ENCODE assay signal across 11 cellular contexts in the genomic region with DNA sequence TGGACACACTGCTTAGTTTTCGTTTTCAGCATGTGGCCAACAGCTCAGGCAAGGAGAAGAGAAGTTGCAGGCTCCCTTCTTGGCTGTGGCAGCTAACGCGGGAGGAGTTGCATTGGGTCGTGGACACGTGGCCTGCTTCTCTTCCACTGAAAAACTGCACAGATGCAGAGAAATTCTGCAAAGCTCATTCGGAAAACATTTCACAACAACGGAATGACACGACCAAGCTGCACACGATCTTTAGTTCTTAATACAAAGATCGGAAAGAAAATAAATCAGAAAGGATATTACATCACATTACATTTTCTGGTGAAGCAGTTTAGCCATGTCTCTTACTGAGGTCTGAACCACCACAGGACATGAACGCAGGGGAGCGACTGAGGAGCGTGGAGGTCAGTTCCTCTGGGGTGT.
DNase-seq lines count a peak whose midpoint lies in the region; ATAC-seq and TF ChIP-seq lines count a peak whose summit lies in the region.
"Had no signal": no experiment of that assay in that cellular context is flagged by ENCODE, and none has a peak within 500 bp of the region (broad histone marks: within the 10 kb centered on the region; RNA-seq: fewer than 3 reads in every experiment).

No MANE protein-coding gene starts in this region.

- CTCF ChIA-PET in activated CD8-positive, alpha-beta T cell treated with anti-CD3 and anti-CD28 coated beads, Interleukin-2, amount 10 ng/mL, durations not matched to agents 7 days and 5 days (lab: Charles Lee), result no interaction called here

- no peak for ATAC-seq in GM21381 (IDR thresholded peaks at IDR 0.05; ENCODE audit: unreplicated experiment)
- no peak for ATAC-seq in activated CD8-positive, alpha-beta T cell treated with anti-CD3 and anti-CD28 coated beads, Interleukin-2, amount 10 ng/mL, durations not matched to agents 7 days and 5 days
- ATAC-seq: GM23338 had no signal

- no peaks in the 10 kb centered on the region for H3K36me3 Mint-ChIP-seq in activated CD8-positive, alpha-beta T cell treated with anti-CD3 and anti-CD28 coated beads, Interleukin-2, amount 10 ng/mL, durations not matched to agents 7 days and 5 days (ENCODE audit: low read depth)

- TF ChIP-seq CTCF in AG10803 (conservative IDR thresholded peaks at IDR 0.05; ENCODE audit: low read length) (no peak), cardiac fibroblast (IDR thresholded peaks at IDR 0.05; ENCODE audit: low read depth, low read length) (no peak)

- H3K4me3 ChIP-seq in AG10803 (ENCODE audit: low read length), result peak overlapping the region; percentile 42
- peak overlapping the region in 1 of 2 donors; percentile 3 for H3K4me3 ChIP-seq in cardiac fibroblast (replicated peaks in 1 of 2; ENCODE audit: low read depth in 2 of 2, low read length in 2 of 2)
- no peak overlapping the region for H3K4me3 ChIP-seq in skeletal muscle cell (ENCODE audit: low read depth, low read length)
- H3K4me3 ChIP-seq: GM23338 had no signal

- POLR2A ChIA-PET in activated CD8-positive, alpha-beta T cell treated with anti-CD3 and anti-CD28 coated beads, Interleukin-2, amount 10 ng/mL, durations not matched to agents 7 days and 5 days (lab: Charles Lee), result no interaction called here

- no peaks in the 10 kb centered on the region for H3K27me3 Mint-ChIP-seq in activated CD8-positive, alpha-beta T cell treated with anti-CD3 and anti-CD28 coated beads, Interleukin-2, amount 10 ng/mL, durations not matched to agents 7 days and 5 days (ENCODE audit: low read depth)
- H3K27me3 Mint-ChIP-seq: B cell had no signal

- H3K9me3 Mint-ChIP-seq in activated CD8-positive, alpha-beta T cell treated with anti-CD3 and anti-CD28 coated beads, Interleukin-2, amount 10 ng/mL, durations not matched to agents 7 days and 5 days (ENCODE audit: insufficient read depth), result no peaks in the 10 kb centered on the region
- H3K9me3 Mint-ChIP-seq: GM23338 had no signal

- DNase-seq in AG10803 (ENCODE audit: low read depth) (peak; percentile 96), cardiac fibroblast (ENCODE audit: low read depth in 2 of 2) (peak; percentile 90 to 94), left kidney (ENCODE audit: low read depth, low spot score) (peak; percentile 34), skeletal muscle cell (ENCODE audit: low read depth) (peak; percentile 71), ecto neural progenitor cell (ENCODE audit: low spot score) (no peak)
- no peak for DNase-seq in effector CD8-positive, alpha-beta T cell (lab: John Stamatoyannopoulos, UW)
- DNase-seq in activated CD8-positive, alpha-beta T cell treated with anti-CD3 and anti-CD28 coated beads, Interleukin-2, amount 10 ng/mL, durations not matched to agents 7 days and 5 days, result no peak
- DNase-seq: Karpas-422 had no signal

- no peak overlapping the region for H3K27ac Mint-ChIP-seq in activated CD8-positive, alpha-beta T cell treated with anti-CD3 and anti-CD28 coated beads, Interleukin-2, amount 10 ng/mL, durations not matched to agents 7 days and 5 days
- H3K27ac Mint-ChIP-seq: B cell, GM23338 had no signal

- no peak overlapping the region for H3K4me3 Mint-ChIP-seq in activated CD8-positive, alpha-beta T cell treated with anti-CD3 and anti-CD28 coated beads, Interleukin-2, amount 10 ng/mL, durations not matched to agents 7 days and 5 days
- H3K4me3 Mint-ChIP-seq: B cell, GM23338 had no signal

- H3K4me1 Mint-ChIP-seq in activated CD8-positive, alpha-beta T cell treated with anti-CD3 and anti-CD28 coated beads, Interleukin-2, amount 10 ng/mL, durations not matched to agents 7 days and 5 days (ENCODE audit: low read depth), result no peaks in the 10 kb centered on the region
- H3K4me1 Mint-ChIP-seq: B cell, GM23338 had no signal

Comparison
In these comparisons a context has a peak if more than half of its experiments do, and no peak if none do; other contexts are left out.
1. DNase-seq: peak in AG10803 (single experiment), cardiac fibroblast (2 of 2), left kidney (single experiment) and skeletal muscle cell (single experiment); none in effector CD8-positive, alpha-beta T cell (single experiment), activated CD8-positive, alpha-beta T cell treated with anti-CD3 and anti-CD28 coated beads, Interleukin-2, amount 10 ng/mL, durations not matched to agents 7 days and 5 days (single experiment) and ecto neural progenitor cell (single experiment).